ENCODE assay signal across 1 cellular context in genomic region chr1:42734201-42735035, GRCh38.
TF ChIP-seq lines count a peak whose summit lies in the region.

No MANE protein-coding gene starts in this region.

TF ChIP-seq in K562, 482 proteins besides CTCF, POLR2A, EP300 and RAD21:
- TF ChIP-seq E2F5 (CRISPR knock-in tag; IDR thresholded peaks at IDR 0.05) (no peak), LARP7 (IDR thresholded peaks at IDR 0.05) (no peak), FUS (optimal IDR thresholded peaks at IDR 0.05; ENCODE audit: low read depth, low read length) (no peak), RBM39 (optimal IDR thresholded peaks at IDR 0.05; ENCODE audit: low read depth, low read length) (no peak), MITF (IDR thresholded peaks at IDR 0.05) (no peak), NCOA1 (IDR thresholded peaks at IDR 0.05; ENCODE audit: low read depth) (no peak), JUN (IDR thresholded peaks at IDR 0.05; ENCODE audit: borderline replicate concordance, low read depth, low read length) (no peak), JUN (CRISPR knock-in tag; IDR thresholded peaks at IDR 0.05; ENCODE audit: borderline replicate concordance) (no peak), SMAD3 (CRISPR knock-in tag; conservative IDR thresholded peaks at IDR 0.05) (no peak), PREB (CRISPR knock-in tag; IDR thresholded peaks at IDR 0.05) (no peak), MXI1 (IDR thresholded peaks at IDR 0.05; ENCODE audit: low read depth, low read length) (no peak), PHTF2 (CRISPR knock-in tag; IDR thresholded peaks at IDR 0.05) (no peak), FOXK2 (conservative IDR thresholded peaks at IDR 0.05 in 1 of 2, IDR thresholded peaks at IDR 0.05 in 1 of 2; ENCODE audit: low read depth in 2 of 2) (no peak), ZBTB1 (CRISPR knock-in tag; IDR thresholded peaks at IDR 0.05; ENCODE audit: borderline replicate concordance, low read depth) (no peak), ZNF780A (CRISPR knock-in tag; IDR thresholded peaks at IDR 0.05) (no peak), TCFL5 (CRISPR knock-in tag; conservative IDR thresholded peaks at IDR 0.05) (no peak), RFX7 (CRISPR knock-in tag; IDR thresholded peaks at IDR 0.05) (no peak), CCNT2 (IDR thresholded peaks at IDR 0.05; ENCODE audit: borderline replicate concordance, extremely low read depth, insufficient read length, low read depth, low read length) (no peak), PCBP2 (IDR thresholded peaks at IDR 0.05; ENCODE audit: low read depth, low read length, poor library complexity, severe bottlenecking) (no peak), ZNF174 (CRISPR knock-in tag; IDR thresholded peaks at IDR 0.05) (no peak)
TF ChIP-seq in K562: peak in this region for 0.
